Comparison of ENCODE assay signal across 12 cellular contexts in genomic region chr14:20295067-20295466, GRCh38. TPM values are rescaled to one million over a fixed set of nuclear protein-coding genes. Genes with fewer than 3 reads are reported as not detected.
DNase-seq lines count a peak whose midpoint lies in the region; ATAC-seq lines count a peak whose summit lies in the region.
"Had no signal": no experiment of that assay in that cellular context is flagged by ENCODE, and none has a peak within 500 bp of the region (broad histone marks: within the 10 kb centered on the region; RNA-seq: fewer than 3 reads in every experiment).

No MANE protein-coding gene starts in this region.

- H3K9me3 Mint-ChIP-seq in activated CD4-positive, alpha-beta memory T cell treated with anti-CD3 and anti-CD28 coated beads for 36 hours, result no peaks in the 10 kb centered on the region
- no peaks in the 10 kb centered on the region for H3K9me3 Mint-ChIP-seq in activated CD4-positive, alpha-beta memory T cell treated with anti-CD3 and anti-CD28 coated beads, Interleukin-2, amount 10 ng/mL, durations not matched to agents 7 days and 5 days
- no peaks in the 10 kb centered on the region for H3K9me3 Mint-ChIP-seq in stimulated activated naive B cell treated with anti-CD40 and anti-IgM and Interleukin-4, amounts not matched to agents 10 μg/mL and 1 μg/mL and 100 μg/mL, for 72 hours

- ATAC-seq in HG02588 (IDR thresholded peaks at IDR 0.05; ENCODE audit: unreplicated experiment) (peak; percentile 87), HG03469 (IDR thresholded peaks at IDR 0.05; ENCODE audit: unreplicated experiment) (peak; percentile 81)
- ATAC-seq in stimulated activated naive B cell treated with anti-CD40 and anti-IgM and Interleukin-4, amounts not matched to agents 10 μg/mL and 1 μg/mL and 100 μg/mL, for 72 hours (replicated peaks), result peak; percentile 98 to 99

- H3K4me1 Mint-ChIP-seq in activated CD4-positive, alpha-beta memory T cell treated with anti-CD3 and anti-CD28 coated beads for 36 hours (ENCODE audit: low read depth), result no peaks in the 10 kb centered on the region
- H3K4me1 Mint-ChIP-seq in activated CD4-positive, alpha-beta memory T cell treated with anti-CD3 and anti-CD28 coated beads, Interleukin-2, amount 10 ng/mL, durations not matched to agents 7 days and 5 days, result peaks cover 4% of the 10 kb centered on the region
- H3K4me1 Mint-ChIP-seq in stimulated activated naive B cell treated with anti-CD40 and anti-IgM and Interleukin-4, amounts not matched to agents 10 μg/mL and 1 μg/mL and 100 μg/mL, for 72 hours, result peaks cover 20 to 31% of the 10 kb centered on the region in 2 donors

- H3K27ac Mint-ChIP-seq in activated CD4-positive, alpha-beta memory T cell treated with anti-CD3 and anti-CD28 coated beads for 36 hours, result no peak overlapping the region
- no peak overlapping the region for H3K27ac Mint-ChIP-seq in activated CD4-positive, alpha-beta memory T cell treated with anti-CD3 and anti-CD28 coated beads, Interleukin-2, amount 10 ng/mL, durations not matched to agents 7 days and 5 days
- peak overlapping the region; percentile 14 for H3K27ac Mint-ChIP-seq in stimulated activated naive B cell treated with anti-CD40 and anti-IgM and Interleukin-4, amounts not matched to agents 10 μg/mL and 1 μg/mL and 100 μg/mL, for 72 hours

- intact Hi-C loops in activated CD4-positive, alpha-beta memory T cell treated with anti-CD3 and anti-CD28 coated beads for 36 hours (cut with micrococcal nuclease), result no loop called here

- peak; percentile 20 for DNase-seq in activated CD4-positive, alpha-beta memory T cell treated with anti-CD3 and anti-CD28 coated beads for 36 hours
- no peak for DNase-seq in activated CD4-positive, alpha-beta memory T cell treated with anti-CD3 and anti-CD28 coated beads, Interleukin-2, amount 10 ng/mL, durations not matched to agents 7 days and 5 days
- peak; percentile 70 for DNase-seq in stimulated activated naive B cell treated with anti-CD40 and anti-IgM and Interleukin-4, amounts not matched to agents 10 μg/mL and 1 μg/mL and 100 μg/mL, for 72 hours
- DNase-seq in amniotic stem cell (lab: John Stamatoyannopoulos, UW) (no peak), hypothalamus (lab: John Stamatoyannopoulos, UW) (no peak), cerebellar cortex (ENCODE audit: low spot score) (no peak)
- DNase-seq: activated effector memory CD4-positive, alpha-beta T cell treated with anti-CD3 and anti-CD28 coated beads, Interleukin-2, amount 50 U/mL, for 16 hours; NCI-H226 had no signal

- CTCF ChIA-PET in activated CD4-positive, alpha-beta memory T cell treated with anti-CD3 and anti-CD28 coated beads for 36 hours (lab: Charles Lee), result interaction anchor here (1.1 kb wide), 1 partner anchor 32 kb away, joined by 3 read pairs; no protein-coding TSS in a partner anchor
- CTCF ChIA-PET in activated CD4-positive, alpha-beta memory T cell treated with anti-CD3 and anti-CD28 coated beads, Interleukin-2, amount 10 ng/mL, durations not matched to agents 7 days and 5 days (lab: Charles Lee), result no interaction called here

- no peak overlapping the region for H3K4me3 Mint-ChIP-seq in activated CD4-positive, alpha-beta memory T cell treated with anti-CD3 and anti-CD28 coated beads for 36 hours
- H3K4me3 Mint-ChIP-seq in activated CD4-positive, alpha-beta memory T cell treated with anti-CD3 and anti-CD28 coated beads, Interleukin-2, amount 10 ng/mL, durations not matched to agents 7 days and 5 days, result no peak overlapping the region
- H3K4me3 Mint-ChIP-seq in stimulated activated naive B cell treated with anti-CD40 and anti-IgM and Interleukin-4, amounts not matched to agents 10 μg/mL and 1 μg/mL and 100 μg/mL, for 72 hours, result no peak overlapping the region

- H3K36me3 Mint-ChIP-seq in activated CD4-positive, alpha-beta memory T cell treated with anti-CD3 and anti-CD28 coated beads for 36 hours, result peaks cover 40% of the 10 kb centered on the region
- peaks cover 45% of the 10 kb centered on the region for H3K36me3 Mint-ChIP-seq in activated CD4-positive, alpha-beta memory T cell treated with anti-CD3 and anti-CD28 coated beads, Interleukin-2, amount 10 ng/mL, durations not matched to agents 7 days and 5 days (ENCODE audit: low read depth)
- peaks cover 32 to 61% of the 10 kb centered on the region in 2 donors for H3K36me3 Mint-ChIP-seq in stimulated activated naive B cell treated with anti-CD40 and anti-IgM and Interleukin-4, amounts not matched to agents 10 μg/mL and 1 μg/mL and 100 μg/mL, for 72 hours

- POLR2A ChIA-PET in activated CD4-positive, alpha-beta memory T cell treated with anti-CD3 and anti-CD28 coated beads for 36 hours (lab: Charles Lee), result no interaction called here
- POLR2A ChIA-PET in activated CD4-positive, alpha-beta memory T cell treated with anti-CD3 and anti-CD28 coated beads, Interleukin-2, amount 10 ng/mL, durations not matched to agents 7 days and 5 days (lab: Charles Lee), result no interaction called here

- no peaks in the 10 kb centered on the region for H3K27me3 Mint-ChIP-seq in activated CD4-positive, alpha-beta memory T cell treated with anti-CD3 and anti-CD28 coated beads for 36 hours
- no peaks in the 10 kb centered on the region for H3K27me3 Mint-ChIP-seq in activated CD4-positive, alpha-beta memory T cell treated with anti-CD3 and anti-CD28 coated beads, Interleukin-2, amount 10 ng/mL, durations not matched to agents 7 days and 5 days
- H3K27me3 Mint-ChIP-seq in stimulated activated naive B cell treated with anti-CD40 and anti-IgM and Interleukin-4, amounts not matched to agents 10 μg/mL and 1 μg/mL and 100 μg/mL, for 72 hours, result no peaks in the 10 kb centered on the region

RNA-seq across cellular contexts. Expression of gene TTC5, which starts 10.7 kb away (rescaled TPM):
- total RNA-seq in activated CD4-positive, alpha-beta memory T cell treated with anti-CD3 and anti-CD28 coated beads for 36 hours, result 10 to 100 TPM; 19.0 to 22.7 TPM
- total RNA-seq in activated CD4-positive, alpha-beta memory T cell treated with anti-CD3 and anti-CD28 coated beads, Interleukin-2, amount 10 ng/mL, durations not matched to agents 7 days and 5 days, result 10 to 100 TPM; 20.5 to 21.2 TPM

RNA-seq across cellular contexts. Expression of gene CCNB1IP1, which starts 38.0 kb away (rescaled TPM):
- total RNA-seq in activated CD4-positive, alpha-beta memory T cell treated with anti-CD3 and anti-CD28 coated beads for 36 hours, result 10 to 100 TPM; 70.2 to 77.4 TPM
- 10 to 100 TPM; 39.3 to 43.4 TPM for total RNA-seq in activated CD4-positive, alpha-beta memory T cell treated with anti-CD3 and anti-CD28 coated beads, Interleukin-2, amount 10 ng/mL, durations not matched to agents 7 days and 5 days

RNA-seq across cellular contexts. Expression of gene PARP2, which starts 48.4 kb away (rescaled TPM):
- 10 to 100 TPM; 46.3 to 47.3 TPM for total RNA-seq in activated CD4-positive, alpha-beta memory T cell treated with anti-CD3 and anti-CD28 coated beads for 36 hours
- total RNA-seq in activated CD4-positive, alpha-beta memory T cell treated with anti-CD3 and anti-CD28 coated beads, Interleukin-2, amount 10 ng/mL, durations not matched to agents 7 days and 5 days, result 10 to 100 TPM; 27.1 to 28.7 TPM

RNA-seq across cellular contexts. Expression of gene OR11H4, which starts 56.0 kb away (rescaled TPM):
- not detected for total RNA-seq in activated CD4-positive, alpha-beta memory T cell treated with anti-CD3 and anti-CD28 coated beads for 36 hours
- total RNA-seq in activated CD4-positive, alpha-beta memory T cell treated with anti-CD3 and anti-CD28 coated beads, Interleukin-2, amount 10 ng/mL, durations not matched to agents 7 days and 5 days, result not detected
- total RNA-seq: HT1080, ureter had no signal

Comparison
In these comparisons a context has a peak if more than half of its experiments do, and no peak if none do; other contexts are left out.
1. DNase-seq: peak in activated CD4-positive, alpha-beta memory T cell treated with anti-CD3 and anti-CD28 coated beads for 36 hours (single experiment) and stimulated activated naive B cell treated with anti-CD40 and anti-IgM and Interleukin-4, amounts not matched to agents 10 μg/mL and 1 μg/mL and 100 μg/mL, for 72 hours (single experiment); none in activated CD4-positive, alpha-beta memory T cell treated with anti-CD3 and anti-CD28 coated beads, Interleukin-2, amount 10 ng/mL, durations not matched to agents 7 days and 5 days (single experiment), amniotic stem cell (single experiment), hypothalamus (0 of 51) and cerebellar cortex (single experiment).
2. Peak in every context shown above with its lines, with median percentiles within 50 percentile points of each other: ATAC-seq.